ENCODE assay signal across 1 cellular context in the genomic region with DNA sequence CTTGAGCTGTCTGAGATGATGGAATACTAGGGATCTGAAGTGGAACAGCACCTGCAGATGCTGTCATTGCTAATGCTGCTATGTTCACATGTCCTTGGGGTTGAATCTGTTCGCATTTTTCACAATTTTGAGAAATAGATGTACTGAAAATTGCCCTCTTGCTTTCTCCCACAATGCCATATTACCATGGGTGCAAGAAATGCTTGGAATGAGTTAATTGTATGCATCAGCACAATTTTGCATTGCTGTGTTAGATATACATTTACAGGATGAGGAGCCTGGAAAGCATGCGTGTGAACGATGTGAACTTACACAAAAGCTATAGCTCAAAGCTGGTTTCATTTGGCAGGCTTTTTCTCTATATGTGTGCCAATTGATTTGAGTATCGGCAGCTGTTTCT.
TF ChIP-seq lines count a peak whose summit lies in the region.

No MANE protein-coding gene starts in this region.

TF ChIP-seq in HepG2, 621 proteins besides CTCF, POLR2A, EP300 and RAD21 (continued from another document):
- TF ChIP-seq MAFF (IDR thresholded peaks at IDR 0.05; ENCODE audit: low read depth, low read length) (peak; percentile 38; the same call in 1 of the 2 replicates), MAFK (conservative IDR thresholded peaks at IDR 0.05 in 1 of 2, IDR thresholded peaks at IDR 0.05 in 1 of 2; ENCODE audit: low read length in 2 of 2) (peak; percentile 63 to 73)
